In genomic region chr17:38732376-38733314, GRCh38 we compare ENCODE assay signal across 10 cellular contexts. TPM values are rescaled to one million over a fixed set of nuclear protein-coding genes. Genes with fewer than 3 reads are reported as not detected.
A peak's percentile ranks its signal among the peaks of the same experiment; 100 is the strongest.
DNase-seq lines count a peak whose midpoint lies in the region; ATAC-seq and TF ChIP-seq lines count a peak whose summit lies in the region.
"Had no signal": no experiment of that assay in that cellular context is flagged by ENCODE, and none has a peak within 500 bp of the region (broad histone marks: within the 10 kb centered on the region; RNA-seq: fewer than 3 reads in every experiment).

No MANE protein-coding gene starts in this region.

- ATAC-seq in CD4-positive, alpha-beta T cell (ENCODE audit: poor library complexity), result no peak
- no peak for ATAC-seq in effector memory CD8-positive, alpha-beta T cell (replicated peaks)
- no peak for ATAC-seq in natural killer cell treated with Interleukin-12 subunit alpha and Interleukin-12 subunit beta and Interleukin-15 and Interleukin-18, amount 100 ng/mL, for 72 hours
- no peak for ATAC-seq in GM18867 (IDR thresholded peaks at IDR 0.05; ENCODE audit: unreplicated experiment)
- no peak for ATAC-seq in HG03196 (IDR thresholded peaks at IDR 0.05; ENCODE audit: unreplicated experiment)

- peak overlapping the region; percentile 99 for H3K4me3 Mint-ChIP-seq in CD4-positive, alpha-beta T cell
- peak overlapping the region; percentile 99 for H3K4me3 Mint-ChIP-seq in effector memory CD8-positive, alpha-beta T cell
- peak overlapping the region; percentile 99 for H3K4me3 Mint-ChIP-seq in natural killer cell treated with Interleukin-12 subunit alpha and Interleukin-12 subunit beta and Interleukin-15 and Interleukin-18, amount 100 ng/mL, for 72 hours

- CTCF ChIA-PET in CD4-positive, alpha-beta T cell (lab: Charles Lee), result interaction anchor here (1.8 kb wide), 1 partner anchor 175 kb away, joined by 8 read pairs; no protein-coding TSS in a partner anchor

- H3K4me1 Mint-ChIP-seq in CD4-positive, alpha-beta T cell (ENCODE audit: low read depth), result peaks cover 72% of the 10 kb centered on the region
- H3K4me1 Mint-ChIP-seq in effector memory CD8-positive, alpha-beta T cell (ENCODE audit: low read depth in 2 of 2), result peaks cover 57 to 65% of the 10 kb centered on the region in 2 donors
- H3K4me1 Mint-ChIP-seq in natural killer cell treated with Interleukin-12 subunit alpha and Interleukin-12 subunit beta and Interleukin-15 and Interleukin-18, amount 100 ng/mL, for 72 hours (ENCODE audit: low read depth in 2 of 2), result peaks cover 61 to 64% of the 10 kb centered on the region in 2 donors

- H3K27me3 ChIP-seq in CD4-positive, alpha-beta T cell (ENCODE audit: control insufficient read depth, insufficient read depth, low read length), result no peaks in the 10 kb centered on the region

- intact Hi-C loops in CD4-positive, alpha-beta T cell (cut with DNase I, micrococcal nuclease), result loop anchor here in 1 of 2 experiments (5.0 kb wide), 1 partner anchor 35 kb away; no protein-coding TSS in a partner anchor

- POLR2A ChIA-PET in CD4-positive, alpha-beta T cell (lab: Charles Lee), result interaction anchor here (1.3 to 2.7 kb wide), 2 partner anchors 19 to 27 kb away, joined by 4 to 29 read pairs; partner anchors contain the start of gene MLLT6

- H3K27me3 Mint-ChIP-seq in CD4-positive, alpha-beta T cell, result no peaks in the 10 kb centered on the region
- H3K27me3 Mint-ChIP-seq in effector memory CD8-positive, alpha-beta T cell, result no peaks in the 10 kb centered on the region
- no peaks in the 10 kb centered on the region for H3K27me3 Mint-ChIP-seq in natural killer cell treated with Interleukin-12 subunit alpha and Interleukin-12 subunit beta and Interleukin-15 and Interleukin-18, amount 100 ng/mL, for 72 hours

- H3K9me3 ChIP-seq in CD4-positive, alpha-beta T cell (ENCODE audit: control insufficient read depth, low read length), result no peaks in the 10 kb centered on the region

- DNase-seq in CD4-positive, alpha-beta T cell, result no peak
- DNase-seq in OCI-M1 (lab: John Stamatoyannopoulos, UW) (peak; percentile 26), NOMO-1 treated with DMSO at 0.1 percent for 48 hours (lab: John Stamatoyannopoulos, UW; ENCODE audit: unreplicated experiment) (no peak), germinal center (ENCODE audit: low spot score) (no peak)
- DNase-seq in effector memory CD8-positive, alpha-beta T cell, result no peak
- no peak for DNase-seq in natural killer cell treated with Interleukin-12 subunit alpha and Interleukin-12 subunit beta and Interleukin-15 and Interleukin-18, amount 100 ng/mL, for 72 hours (ENCODE audit: low spot score)
- DNase-seq: NCI-H510A; stimulated activated naive CD4-positive, alpha-beta T cell treated with Interleukin-2 at 50 U/mL for 16 hours had no signal

- peak overlapping the region; percentile 34 for H3K27ac ChIP-seq in CD4-positive, alpha-beta T cell (ENCODE audit: low read depth, low read length)

- no peaks in the 10 kb centered on the region for H3K9me3 Mint-ChIP-seq in CD4-positive, alpha-beta T cell
- H3K9me3 Mint-ChIP-seq in effector memory CD8-positive, alpha-beta T cell, result no peaks in the 10 kb centered on the region
- no peaks in the 10 kb centered on the region for H3K9me3 Mint-ChIP-seq in natural killer cell treated with Interleukin-12 subunit alpha and Interleukin-12 subunit beta and Interleukin-15 and Interleukin-18, amount 100 ng/mL, for 72 hours

- H3K27ac Mint-ChIP-seq in CD4-positive, alpha-beta T cell, result peak overlapping the region; percentile 88
- H3K27ac Mint-ChIP-seq in effector memory CD8-positive, alpha-beta T cell, result peak overlapping the region; percentile 66 to 98
- peak overlapping the region; percentile 86 to 96 for H3K27ac Mint-ChIP-seq in natural killer cell treated with Interleukin-12 subunit alpha and Interleukin-12 subunit beta and Interleukin-15 and Interleukin-18, amount 100 ng/mL, for 72 hours

- peaks cover 13% of the 10 kb centered on the region for H3K36me3 Mint-ChIP-seq in CD4-positive, alpha-beta T cell (ENCODE audit: low read depth)
- H3K36me3 Mint-ChIP-seq in effector memory CD8-positive, alpha-beta T cell (ENCODE audit: insufficient read depth), result peaks cover 22% of the 10 kb centered on the region
- H3K36me3 Mint-ChIP-seq in natural killer cell treated with Interleukin-12 subunit alpha and Interleukin-12 subunit beta and Interleukin-15 and Interleukin-18, amount 100 ng/mL, for 72 hours, result no peaks in the 10 kb centered on the region

- TF ChIP-seq CTCF in CD4-positive, alpha-beta T cell (IDR thresholded peaks at IDR 0.05), result no peak

RNA-seq across cellular contexts. Expression of gene CISD3, which starts 2.5 kb away (rescaled TPM):
- total RNA-seq in CD4-positive, alpha-beta T cell, result 1 to 10 TPM; 4.7 to 5.7 TPM
- 10 to 100 TPM; 48.3 to 58.7 TPM for total RNA-seq in natural killer cell treated with Interleukin-12 subunit alpha and Interleukin-12 subunit beta and Interleukin-15 and Interleukin-18, amount 100 ng/mL, for 72 hours

RNA-seq across cellular contexts. Expression of gene PCGF2, which starts 15.5 kb away (rescaled TPM):
- not detected for total RNA-seq in CD4-positive, alpha-beta T cell
- total RNA-seq in natural killer cell treated with Interleukin-12 subunit alpha and Interleukin-12 subunit beta and Interleukin-15 and Interleukin-18, amount 100 ng/mL, for 72 hours, result not detected

RNA-seq across cellular contexts. Expression of gene PSMB3, which starts 19.9 kb away (rescaled TPM):
- 10 to 100 TPM; 46.6 to 55.0 TPM for total RNA-seq in CD4-positive, alpha-beta T cell
- 100 to 1,000 TPM; 288 to 306 TPM for total RNA-seq in natural killer cell treated with Interleukin-12 subunit alpha and Interleukin-12 subunit beta and Interleukin-15 and Interleukin-18, amount 100 ng/mL, for 72 hours

RNA-seq across cellular contexts. Expression of gene MLLT6, which starts 27.6 kb away (rescaled TPM):
- 100 to 1,000 TPM; 321 to 324 TPM for total RNA-seq in CD4-positive, alpha-beta T cell
- total RNA-seq in natural killer cell treated with Interleukin-12 subunit alpha and Interleukin-12 subunit beta and Interleukin-15 and Interleukin-18, amount 100 ng/mL, for 72 hours, result 100 to 1,000 TPM; 319 to 324 TPM

RNA-seq across cellular contexts. Expression of gene EPOP, which starts 57.9 kb away (rescaled TPM):
- under 1 TPM; 0.16 to 0.34 TPM for total RNA-seq in CD4-positive, alpha-beta T cell
- total RNA-seq in natural killer cell treated with Interleukin-12 subunit alpha and Interleukin-12 subunit beta and Interleukin-15 and Interleukin-18, amount 100 ng/mL, for 72 hours, result 10 to 100 TPM; 20.5 to 41.0 TPM

Comparison
In these comparisons a context has a peak if more than half of its experiments do, and no peak if none do; other contexts are left out.
1. RNA of gene CISD3, which starts 2.5 kb away (total RNA-seq): 48.3 to 58.7 TPM in natural killer cell treated with Interleukin-12 subunit alpha and Interleukin-12 subunit beta and Interleukin-15 and Interleukin-18, amount 100 ng/mL, for 72 hours; 4.7 to 5.7 TPM in CD4-positive, alpha-beta T cell; every median in the first group is over 4 times any median in the second.
2. RNA of gene PSMB3, which starts 19.9 kb away (total RNA-seq): 288 to 306 TPM in natural killer cell treated with Interleukin-12 subunit alpha and Interleukin-12 subunit beta and Interleukin-15 and Interleukin-18, amount 100 ng/mL, for 72 hours; 46.6 to 55.0 TPM in CD4-positive, alpha-beta T cell; every median in the first group is over 4 times any median in the second.
3. Peak in every context shown above with its lines, with median percentiles within 50 percentile points of each other: H3K27ac Mint-ChIP-seq and H3K4me3 Mint-ChIP-seq.